2 cellular contexts compared by ENCODE assay signal in genomic region chr17:61565850-61566249, GRCh38.
A peak's percentile ranks its signal among the peaks of the same experiment; 100 is the strongest.
TF ChIP-seq lines count a peak whose summit lies in the region.

No MANE protein-coding gene starts in this region.

TF ChIP-seq in GM12878, 131 proteins besides CTCF, POLR2A, EP300 and RAD21:
- TF ChIP-seq ETV6 (conservative IDR thresholded peaks at IDR 0.05 in 1 of 2, IDR thresholded peaks at IDR 0.05 in 1 of 2; ENCODE audit: borderline replicate concordance in 1 of 2, low read depth in 1 of 2) (peak in 1 of 2 experiments; percentile 89; a peak in 1 of 4 replicates), NFXL1 (IDR thresholded peaks at IDR 0.05; ENCODE audit: borderline replicate concordance) (peak; percentile 91)

TF ChIP-seq in K562, 482 proteins besides CTCF, POLR2A, EP300 and RAD21:
- TF ChIP-seq, protein P1, sequence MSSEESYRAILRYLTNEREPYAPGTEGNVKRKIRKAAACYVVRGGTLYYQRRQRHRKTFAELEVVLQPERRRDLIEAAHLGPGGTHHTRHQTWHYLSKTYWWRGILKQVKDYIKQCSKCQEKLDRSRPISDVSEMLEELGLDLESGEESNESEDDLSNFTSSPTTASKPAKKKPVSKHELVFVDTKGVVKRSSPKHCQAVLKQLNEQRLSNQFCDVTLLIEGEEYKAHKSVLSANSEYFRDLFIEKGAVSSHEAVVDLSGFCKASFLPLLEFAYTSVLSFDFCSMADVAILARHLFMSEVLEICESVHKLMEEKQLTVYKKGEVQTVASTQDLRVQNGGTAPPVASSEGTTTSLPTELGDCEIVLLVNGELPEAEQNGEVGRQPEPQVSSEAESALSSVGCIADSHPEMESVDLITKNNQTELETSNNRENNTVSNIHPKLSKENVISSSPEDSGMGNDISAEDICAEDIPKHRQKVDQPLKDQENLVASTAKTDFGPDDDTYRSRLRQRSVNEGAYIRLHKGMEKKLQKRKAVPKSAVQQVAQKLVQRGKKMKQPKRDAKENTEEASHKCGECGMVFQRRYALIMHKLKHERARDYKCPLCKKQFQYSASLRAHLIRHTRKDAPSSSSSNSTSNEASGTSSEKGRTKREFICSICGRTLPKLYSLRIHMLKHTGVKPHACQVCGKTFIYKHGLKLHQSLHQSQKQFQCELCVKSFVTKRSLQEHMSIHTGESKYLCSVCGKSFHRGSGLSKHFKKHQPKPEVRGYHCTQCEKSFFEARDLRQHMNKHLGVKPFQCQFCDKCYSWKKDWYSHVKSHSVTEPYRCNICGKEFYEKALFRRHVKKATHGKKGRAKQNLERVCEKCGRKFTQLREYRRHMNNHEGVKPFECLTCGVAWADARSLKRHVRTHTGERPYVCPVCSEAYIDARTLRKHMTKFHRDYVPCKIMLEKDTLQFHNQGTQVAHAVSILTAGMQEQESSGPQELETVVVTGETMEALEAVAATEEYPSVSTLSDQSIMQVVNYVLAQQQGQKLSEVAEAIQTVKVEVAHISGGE (CRISPR knock-in tag; IDR thresholded peaks at IDR 0.05): peak in 1 of 3 experiments; percentile 89; a peak in 2 of 6 replicates
- TF ChIP-seq EWSR1 (IDR thresholded peaks at IDR 0.05; ENCODE audit: borderline replicate concordance, low read depth, partially characterized antibody): peak; percentile 65
